In genomic region chr12:49748800-49749199, GRCh38 we compare ENCODE assay signal across 16 cellular contexts. TPM values are rescaled to one million over a fixed set of nuclear protein-coding genes. Genes with fewer than 3 reads are reported as not detected.
DNase-seq lines count a peak whose midpoint lies in the region; ATAC-seq and TF ChIP-seq lines count a peak whose summit lies in the region.
"Had no signal": no experiment of that assay in that cellular context is flagged by ENCODE, and none has a peak within 500 bp of the region (broad histone marks: within the 10 kb centered on the region; RNA-seq: fewer than 3 reads in every experiment).

No MANE protein-coding gene starts in this region.

- H3K4me2 ChIP-seq in GM23248 (ENCODE audit: unreplicated experiment) (no peak overlapping the region), GM23338 (no peak overlapping the region)

- no peaks in the 10 kb centered on the region for H3K9me3 ChIP-seq in CD4-positive, CD25-positive, alpha-beta regulatory T cell (ENCODE audit: control insufficient read depth in 2 of 2, low read length in 2 of 2)
- H3K9me3 ChIP-seq in GM23248 (ENCODE audit: low read depth) (no peaks in the 10 kb centered on the region), body of pancreas (no peaks in the 10 kb centered on the region)
- H3K9me3 ChIP-seq: breast epithelium had no signal

- H3K27me3 ChIP-seq in CD4-positive, CD25-positive, alpha-beta regulatory T cell (ENCODE audit: control insufficient read depth, insufficient read depth, low read length): no peaks in the 10 kb centered on the region
- H3K27me3 ChIP-seq in GM23248 (replicated peaks; ENCODE audit: insufficient read depth) (no peaks in the 10 kb centered on the region), GM23338 (ENCODE audit: insufficient read depth) (no peaks in the 10 kb centered on the region), body of pancreas (no peaks in the 10 kb centered on the region)
- H3K27me3 ChIP-seq: breast epithelium had no signal

- TF ChIP-seq POLR2A in body of pancreas (IDR thresholded peaks at IDR 0.05): no peak

- peak overlapping the region; percentile 68 for H3K27ac ChIP-seq in CD4-positive, CD25-positive, alpha-beta regulatory T cell (ENCODE audit: insufficient read depth, low read length, poor library complexity, severe bottlenecking)
- H3K27ac ChIP-seq in GM23248 (peak overlapping the region; percentile 8; the same call in 1 of the 2 replicates), GM23338 (ENCODE audit: low read depth) (no peak overlapping the region), body of pancreas (no peak overlapping the region)
- H3K27ac ChIP-seq: breast epithelium, SK-N-MC, VCaP had no signal

- peaks cover 86% of the 10 kb centered on the region for H3K4me1 ChIP-seq in CD4-positive, CD25-positive, alpha-beta regulatory T cell (ENCODE audit: control insufficient read depth, insufficient read depth, low read length, poor library complexity, severe bottlenecking)
- peaks cover 63% of the 10 kb centered on the region for H3K4me1 ChIP-seq in GM23248 (ENCODE audit: insufficient read depth)
- peaks cover 6% of the 10 kb centered on the region for H3K4me1 ChIP-seq in GM23338 (ENCODE audit: insufficient read depth)
- peaks cover 72% of the 10 kb centered on the region for H3K4me1 ChIP-seq in body of pancreas

- DNase-seq in CD4-positive, CD25-positive, alpha-beta regulatory T cell: no peak
- no peak for DNase-seq in GM23248
- DNase-seq in activated naive CD8-positive, alpha-beta T cell treated with anti-CD3 and anti-CD28 coated beads for 36 hours: no peak
- DNase-seq in naive thymus-derived CD8-positive, alpha-beta T cell: no peak
- no peak for DNase-seq in effector CD4-positive, alpha-beta T cell
- no peak for DNase-seq in GM23338 (ENCODE audit: low spot score)
- DNase-seq in body of pancreas: no peak
- DNase-seq: HCEC 1CT; MM.1S; NCI-H2081 treated with DMSO at 0.1 percent for 48 hours; NK-92 treated with Interleukin-12 subunit alpha and Interleukin-12 subunit beta, amount 100 ng/mL, for 24 hours had no signal

- peak overlapping the region in 2 of 3 donors; percentile 18 to 39 for H3K27ac Mint-ChIP-seq in CD4-positive, CD25-positive, alpha-beta regulatory T cell
- peak overlapping the region; percentile 99 for H3K27ac Mint-ChIP-seq in activated naive CD8-positive, alpha-beta T cell treated with anti-CD3 and anti-CD28 coated beads for 36 hours
- peak overlapping the region in 7 of 10 donors; percentile 1 to 77 (median 49) for H3K27ac Mint-ChIP-seq in naive thymus-derived CD8-positive, alpha-beta T cell
- H3K27ac Mint-ChIP-seq in GM23338: no peak overlapping the region

- H3K36me3 ChIP-seq in CD4-positive, CD25-positive, alpha-beta regulatory T cell (ENCODE audit: control insufficient read depth, insufficient read depth, low read length): peaks cover 32% of the 10 kb centered on the region
- H3K36me3 ChIP-seq in GM23248 (ENCODE audit: low read depth) (peaks cover 20% of the 10 kb centered on the region), GM23338 (ENCODE audit: insufficient read depth) (peaks cover 15% of the 10 kb centered on the region), body of pancreas (replicated peaks in 1 of 2; ENCODE audit: insufficient read depth in 1 of 2, low read depth in 2 of 2) (peaks cover 0 to 4% of the 10 kb centered on the region in 2 donors)
- H3K36me3 ChIP-seq: breast epithelium had no signal

- no peaks in the 10 kb centered on the region for H3K9me3 Mint-ChIP-seq in CD4-positive, CD25-positive, alpha-beta regulatory T cell
- H3K9me3 Mint-ChIP-seq in activated naive CD8-positive, alpha-beta T cell treated with anti-CD3 and anti-CD28 coated beads for 36 hours: no peaks in the 10 kb centered on the region
- H3K9me3 Mint-ChIP-seq in naive thymus-derived CD8-positive, alpha-beta T cell: no peaks in the 10 kb centered on the region
- no peaks in the 10 kb centered on the region for H3K9me3 Mint-ChIP-seq in GM23338
- H3K9me3 Mint-ChIP-seq: CD14-positive monocyte had no signal

- POLR2A ChIA-PET in naive thymus-derived CD8-positive, alpha-beta T cell (lab: Charles Lee): interaction anchor here (0.9 to 1.9 kb wide), 2 partner anchors 9 to 15 kb away, joined by 3 to 6 read pairs; no protein-coding TSS in a partner anchor

- H3F3A ChIP-seq in GM23248 (ENCODE audit: insufficient read depth) (peaks cover 63% of the 10 kb centered on the region), GM23338 (replicated peaks; ENCODE audit: low read depth) (no peaks in the 10 kb centered on the region)

- in situ Hi-C loops in GM23248 (cut with MboI): no loop called here

- intact Hi-C loops in body of pancreas (cut with DNase I): no loop called here

- peaks cover 38% of the 10 kb centered on the region for H3K36me3 Mint-ChIP-seq in CD4-positive, CD25-positive, alpha-beta regulatory T cell
- H3K36me3 Mint-ChIP-seq in activated naive CD8-positive, alpha-beta T cell treated with anti-CD3 and anti-CD28 coated beads for 36 hours: peaks cover 71% of the 10 kb centered on the region
- peaks cover 0 to 69% (median 14%) of the 10 kb centered on the region in 3 donors for H3K36me3 Mint-ChIP-seq in naive thymus-derived CD8-positive, alpha-beta T cell
- H3K36me3 Mint-ChIP-seq in GM23338 (ENCODE audit: low read depth): peaks cover 27% of the 10 kb centered on the region

- 85 to 88% methylated on average over 3 of the region's 3 CpGs for WGBS in GM23248 (ENCODE audit: low coverage in 1 of 2, low lambda C conversion rate in 2 of 2, missing lambda C conversion rate in 2 of 2), 2 experiments
- 28 to 34% methylated on average over 3 of the region's 3 CpGs for WGBS in body of pancreas, 2 donors

- H3K79me2 ChIP-seq in GM23248 (ENCODE audit: insufficient read depth) (peaks cover 100% of the 10 kb centered on the region), GM23338 (replicated peaks; ENCODE audit: insufficient read depth) (peaks cover 100% of the 10 kb centered on the region)

- peak overlapping the region; percentile 46 to 76 (median 64) for H3K4me3 Mint-ChIP-seq in CD4-positive, CD25-positive, alpha-beta regulatory T cell
- H3K4me3 Mint-ChIP-seq in activated naive CD8-positive, alpha-beta T cell treated with anti-CD3 and anti-CD28 coated beads for 36 hours: peak overlapping the region; percentile 84
- H3K4me3 Mint-ChIP-seq in naive thymus-derived CD8-positive, alpha-beta T cell: peak overlapping the region in 9 of 10 donors; percentile 6 to 77 (median 41)
- H3K4me3 Mint-ChIP-seq in GM23338: no peak overlapping the region
- H3K4me3 Mint-ChIP-seq: CD14-positive monocyte had no signal

- peak overlapping the region; percentile 69 for H3K4me3 ChIP-seq in CD4-positive, CD25-positive, alpha-beta regulatory T cell (ENCODE audit: low read depth, low read length)
- H3K4me3 ChIP-seq in GM23248 (no peak overlapping the region), GM23338 (no peak overlapping the region), body of pancreas (no peak overlapping the region)
- H3K4me3 ChIP-seq: breast epithelium, SK-N-MC had no signal

- H2AFZ ChIP-seq in GM23248 (no peak overlapping the region), GM23338 (no peak overlapping the region)

- no peak for ATAC-seq in CD4-positive, CD25-positive, alpha-beta regulatory T cell (ENCODE audit: low read depth in 2 of 2)
- ATAC-seq in naive thymus-derived CD8-positive, alpha-beta T cell: no peak
- ATAC-seq in GM23338 (no peak), body of pancreas (no peak)
- ATAC-seq: sciatic nerve had no signal

- H3K4me1 Mint-ChIP-seq in CD4-positive, CD25-positive, alpha-beta regulatory T cell: peaks cover 51 to 98% (median 80%) of the 10 kb centered on the region in 4 donors
- H3K4me1 Mint-ChIP-seq in activated naive CD8-positive, alpha-beta T cell treated with anti-CD3 and anti-CD28 coated beads for 36 hours: peaks cover 83% of the 10 kb centered on the region
- peaks cover 37 to 93% (median 88%) of the 10 kb centered on the region in 4 donors for H3K4me1 Mint-ChIP-seq in naive thymus-derived CD8-positive, alpha-beta T cell
- H3K4me1 Mint-ChIP-seq in GM23338: peaks cover 38% of the 10 kb centered on the region

- no peaks in the 10 kb centered on the region for H3K9me2 ChIP-seq in GM23248 (ENCODE audit: insufficient read depth)
- no peaks in the 10 kb centered on the region for H3K9me2 ChIP-seq in GM23338 (ENCODE audit: insufficient read depth)

- no peaks in the 10 kb centered on the region for H3K27me3 Mint-ChIP-seq in CD4-positive, CD25-positive, alpha-beta regulatory T cell
- H3K27me3 Mint-ChIP-seq in activated naive CD8-positive, alpha-beta T cell treated with anti-CD3 and anti-CD28 coated beads for 36 hours: no peaks in the 10 kb centered on the region
- H3K27me3 Mint-ChIP-seq in naive thymus-derived CD8-positive, alpha-beta T cell: no peaks in the 10 kb centered on the region
- H3K27me3 Mint-ChIP-seq in GM23338 (ENCODE audit: insufficient read depth, low read depth, poor library complexity): peaks cover 2% of the 10 kb centered on the region

- H4K20me1 ChIP-seq in GM23248 (ENCODE audit: insufficient read depth) (peaks cover 55% of the 10 kb centered on the region), GM23338 (replicated peaks; ENCODE audit: insufficient read depth) (peaks cover 88% of the 10 kb centered on the region)

- TF ChIP-seq CTCF in GM23338 (conservative IDR thresholded peaks at IDR 0.05; ENCODE audit: low read depth in 2 of 2): no peak
- TF ChIP-seq CTCF in body of pancreas (IDR thresholded peaks at IDR 0.05): no peak

- no peak overlapping the region for H3K9ac ChIP-seq in GM23248

RNA-seq across cellular contexts. Expression of gene TMBIM6, which starts 7.4 kb away (rescaled TPM):
- 376 TPM for total RNA-seq in CD4-positive, CD25-positive, alpha-beta regulatory T cell
- polyA plus RNA-seq in CD4-positive, CD25-positive, alpha-beta regulatory T cell: 1,000 to 10,000 TPM; 1,002 to 1,224 (median 1,189) TPM
- total RNA-seq in GM23248 (2014; rRNA removed; shearing (Covaris generic)): 461 and 510 TPM in 2 replicates
- 889 and 891 TPM in 2 replicates for polyA plus RNA-seq in GM23248 (2016; fragmentation: Nextera tagmentation; extraction: Ambion mirVana)
- 100 to 1,000 TPM; 400 to 410 TPM for total RNA-seq in activated naive CD8-positive, alpha-beta T cell treated with anti-CD3 and anti-CD28 coated beads for 36 hours
- total RNA-seq in naive thymus-derived CD8-positive, alpha-beta T cell: 100 to 1,000 TPM; 380 to 412 TPM
- 1,000 to 10,000 TPM in 1 of 3 donors, 100 to 1,000 TPM in 2; 817 to 1,126 (median 845) TPM for polyA plus RNA-seq in naive thymus-derived CD8-positive, alpha-beta T cell
- 336 and 349 TPM in 2 replicates for total RNA-seq in GM23338 (2014; rRNA removed; shearing (Covaris generic))
- 240 and 245 TPM in 2 replicates for polyA plus RNA-seq in GM23338 (2016; fragmentation: Nextera tagmentation; extraction: Ambion mirVana)
- 100 to 1,000 TPM; 234 to 256 TPM for total RNA-seq in body of pancreas

RNA-seq across cellular contexts. Expression of gene FMNL3, which starts 41.6 kb away (rescaled TPM):
- total RNA-seq in CD4-positive, CD25-positive, alpha-beta regulatory T cell: 21.4 TPM
- 1 to 10 TPM; 3.8 to 9.0 (median 5.0) TPM for polyA plus RNA-seq in CD4-positive, CD25-positive, alpha-beta regulatory T cell
- 24.0 and 32.9 TPM in 2 replicates for total RNA-seq in GM23248 (2014; rRNA removed; shearing (Covaris generic))
- polyA plus RNA-seq in GM23248 (2016; fragmentation: Nextera tagmentation; extraction: Ambion mirVana) (7.9 and 9.3 TPM in 2 replicates), GM23338 (2016; fragmentation: Nextera tagmentation; extraction: Ambion mirVana) (8.7 and 10.5 TPM in 2 replicates)
- total RNA-seq in activated naive CD8-positive, alpha-beta T cell treated with anti-CD3 and anti-CD28 coated beads for 36 hours: 10 to 100 TPM; 20.3 to 22.3 TPM
- total RNA-seq in naive thymus-derived CD8-positive, alpha-beta T cell: 10 to 100 TPM; 34.4 to 36.5 TPM
- polyA plus RNA-seq in naive thymus-derived CD8-positive, alpha-beta T cell: 10 to 100 TPM in 1 of 3 donors, 1 to 10 TPM in 2; 7.6 to 12.1 (median 8.4) TPM
- total RNA-seq in GM23338 (2014; rRNA removed; shearing (Covaris generic)): 17.8 and 32.6 TPM in 2 replicates
- 1 to 10 TPM; 3.0 to 6.2 TPM for total RNA-seq in body of pancreas

Comparison
In these comparisons a context has a peak if more than half of its experiments do, and no peak if none do; other contexts are left out.
1. H3K27ac ChIP-seq: peak in CD4-positive, CD25-positive, alpha-beta regulatory T cell (single experiment) and GM23248 (single experiment); none in GM23338 (single experiment) and body of pancreas (0 of 4).